In the genomic region with DNA sequence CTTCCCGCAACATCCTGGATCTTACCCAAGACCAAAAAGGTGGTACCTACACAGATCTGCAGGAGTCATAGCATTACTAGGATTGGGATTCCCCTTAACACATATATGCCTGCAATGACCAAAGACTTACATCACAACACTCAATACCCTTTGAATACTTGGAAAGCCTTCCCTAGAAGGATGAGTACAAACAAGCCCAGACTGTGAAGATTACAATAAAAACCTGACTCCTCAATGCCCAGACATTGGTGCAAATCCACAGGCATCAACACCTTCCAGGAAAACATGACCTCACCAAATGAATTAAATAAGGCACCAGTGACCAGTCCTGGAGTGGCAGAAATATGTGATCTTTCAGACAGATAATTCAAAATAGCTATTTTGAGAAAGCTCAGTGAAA, we compare ENCODE assay signal across 17 cellular contexts.
DNase-seq lines count a peak whose midpoint lies in the region; TF ChIP-seq lines count a peak whose summit lies in the region.
"Had no signal": no experiment of that assay in that cellular context is flagged by ENCODE, and none has a peak within 500 bp of the region (broad histone marks: within the 10 kb centered on the region; RNA-seq: fewer than 3 reads in every experiment).

No MANE protein-coding gene starts in this region.

- H3K4me3 ChIP-seq in epithelial cell of esophagus (ENCODE audit: low read length) (no peak overlapping the region), osteoblast (ENCODE audit: insufficient read depth, low read length) (no peak overlapping the region)
- H3K4me3 ChIP-seq: BLaER1, GM23338 had no signal

- H3K27ac ChIP-seq in osteoblast (ENCODE audit: low read depth, low read length): no peak overlapping the region
- H3K27ac ChIP-seq: 22Rv1, BLaER1, C4-2B had no signal

- no peaks in the 10 kb centered on the region for H3K36me3 ChIP-seq in osteoblast (ENCODE audit: insufficient read depth, low read length)

- no peaks in the 10 kb centered on the region for H3K79me2 ChIP-seq in osteoblast (ENCODE audit: insufficient read depth, low read length)

- H2AFZ ChIP-seq in osteoblast (ENCODE audit: low read length): no peak overlapping the region
- H2AFZ ChIP-seq: GM23338 had no signal

- no peak overlapping the region for H3K4me2 ChIP-seq in osteoblast (ENCODE audit: insufficient read depth, low read length)
- H3K4me2 ChIP-seq: BLaER1, GM23338 had no signal

- TF ChIP-seq CTCF in epithelial cell of esophagus (IDR thresholded peaks at IDR 0.05; ENCODE audit: insufficient read depth, low read depth, low read length, missing control alignments) (no peak), osteoblast (IDR thresholded peaks at IDR 0.05; ENCODE audit: extremely low read depth, low read depth, low read length) (no peak)

- no peaks in the 10 kb centered on the region for H3K27me3 ChIP-seq in osteoblast (ENCODE audit: insufficient read depth, low read length)
- H3K27me3 ChIP-seq: BLaER1 had no signal

- no peaks in the 10 kb centered on the region for H3K9me3 ChIP-seq in osteoblast (ENCODE audit: low read depth, low read length)
- H3K9me3 ChIP-seq: Caco-2 had no signal

- peak; percentile 6 for DNase-seq in DMS53 (lab: John Stamatoyannopoulos, UW)
- no peak for DNase-seq in DMS53 treated with DMSO at 0.1 percent for 48 hours (lab: John Stamatoyannopoulos, UW; ENCODE audit: unreplicated experiment)
- peak; percentile 77 for DNase-seq in epithelial cell of esophagus (ENCODE audit: low read depth)
- DNase-seq in osteoblast (ENCODE audit: insufficient read length, low spot score, missing footprints): peak; percentile 18
- no peak for DNase-seq in RPMI8226
- no peak for DNase-seq in NCI-H1092 (lab: John Stamatoyannopoulos, UW)
- DNase-seq: Caco-2; CD4-positive, CD25-positive, alpha-beta regulatory T cell; CD8-positive, alpha-beta T cell; DMS153; DMS79 treated with DMSO at 0.1 percent for 48 hours; GF-D8; H9 had no signal

- H4K20me1 ChIP-seq in osteoblast (ENCODE audit: insufficient read depth, low read length): no peaks in the 10 kb centered on the region
- H4K20me1 ChIP-seq: BLaER1 had no signal

- no peaks in the 10 kb centered on the region for H3K4me1 ChIP-seq in osteoblast (ENCODE audit: insufficient read depth, low read length)
- H3K4me1 ChIP-seq: Caco-2 had no signal

Comparison
In these comparisons a context has a peak if more than half of its experiments do, and no peak if none do; other contexts are left out.
1. DNase-seq: peak in DMS53 (single experiment), epithelial cell of esophagus (single experiment) and osteoblast (single experiment); none in DMS53 treated with DMSO at 0.1 percent for 48 hours (single experiment), RPMI8226 (single experiment) and NCI-H1092 (single experiment).